Comparison of ENCODE assay signal across 15 cellular contexts in genomic region chr2:1887106-1887505, GRCh38.
"Had no signal": no experiment of that assay in that cellular context is flagged by ENCODE, and none has a peak within 500 bp of the region (broad histone marks: within the 10 kb centered on the region; RNA-seq: fewer than 3 reads in every experiment).

No MANE protein-coding gene starts in this region.

- H3K27ac ChIP-seq: adrenal gland, ascending aorta, body of pancreas, brain microvascular endothelial cell, breast epithelium, cardiac muscle cell had no signal

- H3K36me3 ChIP-seq: adrenal gland, ascending aorta, brain microvascular endothelial cell, breast epithelium, cardiac muscle cell had no signal

- H3K9me3 ChIP-seq: adrenal gland, ascending aorta, body of pancreas, breast epithelium had no signal

- ATAC-seq: activated naive CD4-positive, alpha-beta T cell treated with anti-CD3 and anti-CD28 coated beads, Interleukin-2, amount 50 U/mL, for 72 hours; activated T-cell treated with anti-CD3 and anti-CD28 coated beads, Interleukin-2, amount 50 U/mL, for 4 hours; activated T-cell treated with anti-CD3 and anti-CD28 coated beads, Interleukin-2, amount 50 U/mL, for 72 hours had no signal

- H3K4me3 ChIP-seq: adrenal gland, ascending aorta, body of pancreas, breast epithelium, cardiac muscle cell had no signal

- H3K4me1 ChIP-seq: adrenal gland, body of pancreas, breast epithelium had no signal

- DNase-seq: activated effector memory CD4-positive, alpha-beta T cell treated with Interleukin-2 at 50 U/mL for 16 hours; activated gamma-delta T cell; amniotic stem cell; aorta; central memory CD4-positive, alpha-beta T cell; cerebellar nuclear complex had no signal

- H3K27me3 ChIP-seq: adrenal gland, ascending aorta, body of pancreas, brain microvascular endothelial cell, cardiac muscle cell had no signal
